Comparison of ENCODE assay signal across 26 cellular contexts in genomic region chr18:75799449-75800330, GRCh38.
DNase-seq lines count a peak whose midpoint lies in the region; ATAC-seq, FAIRE-seq and TF ChIP-seq lines count a peak whose summit lies in the region.
"Had no signal": no experiment of that assay in that cellular context is flagged by ENCODE, and none has a peak within 500 bp of the region (broad histone marks: within the 10 kb centered on the region; RNA-seq: fewer than 3 reads in every experiment).

No MANE protein-coding gene starts in this region.

- FAIRE-seq in endometrium (lab: Jason Lieb, UNC): peak; percentile 83
- FAIRE-seq: colon, urothelium cell line had no signal

- intact Hi-C loops in OCI-LY7 (cut with micrococcal nuclease; ENCODE audit: unreplicated experiment): no loop called here

- H3K9me3 ChIP-seq in stomach smooth muscle (ENCODE audit: control insufficient read depth in 2 of 2, low read length in 2 of 2): peaks cover 0 to 2% of the 10 kb centered on the region in 2 donors
- H3K9me3 ChIP-seq in OCI-LY7 (ENCODE audit: low read length): no peaks in the 10 kb centered on the region
- H3K9me3 ChIP-seq: suprapubic skin had no signal

- no peaks in the 10 kb centered on the region for H3K9me2 ChIP-seq in OCI-LY7 (ENCODE audit: insufficient read depth, low read length)

- CTCF ChIA-PET in OCI-LY7 (lab: Charles Lee; ENCODE audit: unreplicated experiment): no interaction called here

- no peak for ATAC-seq in GM21576 (IDR thresholded peaks at IDR 0.05; ENCODE audit: unreplicated experiment)
- ATAC-seq: activated naive CD8-positive, alpha-beta T cell treated with anti-CD3 and anti-CD28 coated beads, Interleukin-2, amount 50 U/mL, for 24 hours; activated T-cell treated with anti-CD3 and anti-CD28 coated beads, Interleukin-2, amount 50 U/mL, for 4 hours; naive thymus-derived CD4-positive, alpha-beta T cell had no signal

- peak; percentile 46 for DNase-seq in H4 (ENCODE audit: low spot score)
- peak; percentile 45 for DNase-seq in myocyte (ENCODE audit: low read depth)
- DNase-seq in kidney tubule cell (ENCODE audit: low spot score): no peak
- DNase-seq in OCI-LY7 (ENCODE audit: low spot score): no peak
- DNase-seq in stimulated activated naive CD4-positive, alpha-beta T cell treated with Interleukin-2 at 50 U/mL for 16 hours (lab: John Stamatoyannopoulos, UW): no peak
- DNase-seq: activated CD4-positive, alpha-beta T cell treated with anti-CD3 and anti-CD28 coated beads, Interleukin-2, amount 10 ng/mL, durations not matched to agents 7 days and 5 days; activated gamma-delta T cell treated with Interleukin-2 at 50 U/mL for 16 hours; activated naive CD8-positive, alpha-beta T cell treated with anti-CD3 and anti-CD28 coated beads, Interleukin-2, amount 50 U/mL, for 24 hours; activated T-cell treated with anti-CD3 and anti-CD28 coated beads, Interleukin-2, amount 50 U/mL, for 4 hours; effector CD4-positive, alpha-beta T cell; HCEC 1CT; naive thymus-derived CD4-positive, alpha-beta T cell; NCI-H1105 treated with DMSO at 0.1 percent for 48 hours; NCI-H2081; NCI-H2227 treated with DMSO at 0.1 percent for 48 hours; NCI-H526 treated with DMSO at 0.1 percent for 48 hours; SIG-M5; stimulated activated CD4-positive, alpha-beta T cell treated with anti-CD3 and anti-CD28 coated beads, Interleukin-12 subunit alpha, Interleukin-12 subunit beta, amount 100 ng/mL, for 4 hours; stimulated activated CD4-positive, alpha-beta T cell treated with anti-CD3 and anti-CD28 coated beads, Interleukin-4, amount 100 ng/mL, for 24 hours had no signal

- no peak for TF ChIP-seq CTCF in OCI-LY7 (conservative IDR thresholded peaks at IDR 0.05; ENCODE audit: low read length)

- H3K27ac ChIP-seq in stomach smooth muscle (ENCODE audit: low read length): peak overlapping the region; percentile 31
- H3K27ac ChIP-seq in OCI-LY7 (ENCODE audit: low read depth, low read length, poor library complexity, severe bottlenecking): no peak overlapping the region
- H3K27ac ChIP-seq: epithelial cell of prostate, suprapubic skin had no signal

- no peak overlapping the region for H2AFZ ChIP-seq in OCI-LY7 (ENCODE audit: low read length)

- no TSS peak for BruUV-seq in OCI-LY7 (replicated peaks; lab: Mats Ljungman, UMichigan)

- H4K20me1 ChIP-seq in OCI-LY7 (ENCODE audit: insufficient read depth, low read length): no peaks in the 10 kb centered on the region

- H3K36me3 ChIP-seq in stomach smooth muscle (ENCODE audit: control insufficient read depth in 2 of 2, insufficient read depth in 2 of 2, low read length in 2 of 2) (no peaks in the 10 kb centered on the region), OCI-LY7 (ENCODE audit: insufficient read depth, low read length) (no peaks in the 10 kb centered on the region)
- H3K36me3 ChIP-seq: suprapubic skin had no signal

- no peaks in the 10 kb centered on the region for H3K27me3 ChIP-seq in stomach smooth muscle (ENCODE audit: control insufficient read depth in 1 of 2, insufficient read depth in 2 of 2, low read length in 2 of 2)
- H3K27me3 ChIP-seq: suprapubic skin had no signal

- POLR2A ChIA-PET in OCI-LY7 (lab: Charles Lee): no interaction called here

- H3K4me1 ChIP-seq in stomach smooth muscle (ENCODE audit: control insufficient read depth, insufficient read depth, low read length): peaks cover 4% of the 10 kb centered on the region
- no peaks in the 10 kb centered on the region for H3K4me1 ChIP-seq in OCI-LY7 (ENCODE audit: insufficient read depth, low read length, poor library complexity, severe bottlenecking)
- H3K4me1 ChIP-seq: suprapubic skin had no signal

- H3K4me2 ChIP-seq in OCI-LY7 (ENCODE audit: low read length): no peak overlapping the region

- peak overlapping the region in 1 of 2 donors; percentile 42 for H3K9ac ChIP-seq in stomach smooth muscle (ENCODE audit: low read length in 2 of 2)

- no peak overlapping the region for H3K4me3 ChIP-seq in stomach smooth muscle (ENCODE audit: low read length in 2 of 2)
- no peak overlapping the region for H3K4me3 ChIP-seq in OCI-LY7 (ENCODE audit: low read depth, low read length, poor library complexity, severe bottlenecking)
- H3K4me3 ChIP-seq: suprapubic skin had no signal

- no peaks in the 10 kb centered on the region for H3K79me2 ChIP-seq in OCI-LY7 (ENCODE audit: insufficient read depth, low read depth, low read length)

Comparison
In these comparisons a context has a peak if more than half of its experiments do, and no peak if none do; other contexts are left out.
1. DNase-seq: peak in H4 (single experiment) and myocyte (single experiment); none in kidney tubule cell (single experiment), OCI-LY7 (single experiment) and stimulated activated naive CD4-positive, alpha-beta T cell treated with Interleukin-2 at 50 U/mL for 16 hours (single experiment).